Comparison of ENCODE assay signal across 8 cellular contexts in the genomic region with DNA sequence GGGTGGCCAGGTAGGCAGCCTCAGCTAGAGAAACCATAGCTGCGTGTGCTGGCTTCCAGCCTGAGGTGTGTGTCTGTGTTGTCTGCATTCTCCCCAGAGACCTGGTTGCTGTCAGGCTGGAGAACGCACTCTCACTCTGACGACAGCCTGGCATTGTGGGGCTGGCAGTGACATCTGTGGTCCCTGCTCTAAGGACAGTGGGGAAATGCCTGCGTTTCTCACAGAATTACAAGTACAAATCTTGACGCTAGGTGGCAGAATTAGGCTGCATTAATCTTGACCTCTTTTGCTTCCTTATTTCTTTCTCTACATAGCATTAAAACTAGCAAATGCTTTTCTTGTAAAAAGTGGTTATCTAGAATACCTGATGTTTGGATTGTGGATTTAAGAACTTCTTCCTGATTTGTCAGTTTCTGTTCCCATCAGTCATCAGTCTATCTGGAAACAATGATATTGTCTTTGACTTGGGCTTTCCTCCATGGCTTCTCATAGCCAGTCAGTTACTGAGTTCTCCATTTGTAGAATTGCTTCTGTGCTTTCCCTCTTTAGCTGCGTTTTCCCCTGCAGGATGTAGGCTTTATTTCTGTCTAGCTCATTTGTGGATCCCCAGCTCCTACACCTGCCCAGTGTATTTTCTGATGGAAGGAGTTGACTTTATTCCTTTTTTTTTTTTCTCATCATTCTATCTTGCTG.
DNase-seq lines count a peak whose midpoint lies in the region; ATAC-seq, FAIRE-seq and TF ChIP-seq lines count a peak whose summit lies in the region.

No MANE protein-coding gene starts in this region.

- peaks cover 6% of the 10 kb centered on the region for H3K27me3 Mint-ChIP-seq in activated CD8-positive, alpha-beta T cell treated with anti-CD3 and anti-CD28 coated beads for 36 hours

- H3K9me3 Mint-ChIP-seq in activated CD8-positive, alpha-beta T cell treated with anti-CD3 and anti-CD28 coated beads for 36 hours = no peaks in the 10 kb centered on the region

- peak; percentile 45 for TF ChIP-seq CTCF in BJ (IDR thresholded peaks at IDR 0.05; ENCODE audit: insufficient read depth, low read depth, low read length)
- peak; percentile 67 for TF ChIP-seq CTCF in activated CD8-positive, alpha-beta T cell treated with anti-CD3 and anti-CD28 coated beads for 36 hours (IDR thresholded peaks at IDR 0.05)
- peak; percentile 26 to 63 (median 35) for TF ChIP-seq CTCF in pancreas (IDR thresholded peaks at IDR 0.05)

- no peak overlapping the region for H3K27ac ChIP-seq in pancreas

- no peaks in the 10 kb centered on the region for H3K4me1 ChIP-seq in pancreas

- H3K36me3 ChIP-seq in BJ (ENCODE audit: control insufficient read depth, insufficient read depth, low read length) = no peaks in the 10 kb centered on the region
- no peaks in the 10 kb centered on the region for H3K36me3 ChIP-seq in pancreas

- no peak overlapping the region for H3K27ac Mint-ChIP-seq in activated CD8-positive, alpha-beta T cell treated with anti-CD3 and anti-CD28 coated beads for 36 hours

- H3K9me3 ChIP-seq in pancreas = no peaks in the 10 kb centered on the region

- intact Hi-C loops in activated CD8-positive, alpha-beta T cell treated with anti-CD3 and anti-CD28 coated beads for 36 hours (cut with micrococcal nuclease) = loop anchor here (5.0 kb wide), 2 partner anchors 405 to 520 kb away; partner anchors contain the start of gene ADAM12
- intact Hi-C loops in pancreas (cut with DNase I) = loop anchor here in 1 of 3 donors (5.0 to 10.0 kb wide), 2 partner anchors 520 to 762 kb away; no protein-coding TSS in a partner anchor

- WGBS in pancreas, 2 donors = 13 to 16% methylated on average over 6 of the region's 6 CpGs

- ATAC-seq in GM18502 (IDR thresholded peaks at IDR 0.05; ENCODE audit: poor library complexity, unreplicated experiment) (peak; percentile 80), HG02884 (IDR thresholded peaks at IDR 0.05; ENCODE audit: unreplicated experiment) (peak; percentile 57), pancreas (peak; percentile 53 to 93 (median 87))
- ATAC-seq in activated CD8-positive, alpha-beta T cell treated with anti-CD3 and anti-CD28 coated beads for 36 hours = peak; percentile 51

- POLR2A ChIA-PET in BJ (lab: Charles Lee) = no interaction called here
- POLR2A ChIA-PET in activated CD8-positive, alpha-beta T cell treated with anti-CD3 and anti-CD28 coated beads for 36 hours (lab: Charles Lee) = no interaction called here

- CTCF ChIA-PET in BJ (lab: Yijun Ruan, JAX) = interaction anchor here (0.6 to 6.7 kb wide), 23 partner anchors 10 to 766 kb away, joined by 3 to 79 read pairs (median 3); partner anchors contain the start of gene ADAM12
- CTCF ChIA-PET in activated CD8-positive, alpha-beta T cell treated with anti-CD3 and anti-CD28 coated beads for 36 hours (lab: Charles Lee) = interaction anchor here (0.7 to 1.4 kb wide), 6 partner anchors 11 to 556 kb away, joined by 3 to 7 read pairs (median 3); no protein-coding TSS in a partner anchor

- H3K4me3 ChIP-seq in BJ (ENCODE audit: low read depth, low read length) (no peak overlapping the region), pancreas (no peak overlapping the region)

- no peaks in the 10 kb centered on the region for H3K27me3 ChIP-seq in BJ (ENCODE audit: control insufficient read depth, insufficient read depth, low read length)
- H3K27me3 ChIP-seq in pancreas = no peaks in the 10 kb centered on the region

- no peaks in the 10 kb centered on the region for H3K4me1 Mint-ChIP-seq in activated CD8-positive, alpha-beta T cell treated with anti-CD3 and anti-CD28 coated beads for 36 hours (ENCODE audit: low read depth)

- DNase-seq in BJ (ENCODE audit: low read depth) (peak; percentile 15), NCI-H2081 treated with DMSO at 0.1 percent for 48 hours (lab: John Stamatoyannopoulos, UW) (peak; percentile 4), globus pallidus (ENCODE audit: low spot score) (peak; percentile 74), pancreas (peak in 3 of 6 donors; percentile 24 to 51 (median 41))
- DNase-seq in activated CD8-positive, alpha-beta T cell treated with anti-CD3 and anti-CD28 coated beads for 36 hours = peak; percentile 9
- no peak for DNase-seq in effector CD8-positive, alpha-beta T cell (lab: John Stamatoyannopoulos, UW)

- no peaks in the 10 kb centered on the region for H3K36me3 Mint-ChIP-seq in activated CD8-positive, alpha-beta T cell treated with anti-CD3 and anti-CD28 coated beads for 36 hours (ENCODE audit: low read depth)

- no peak overlapping the region for H3K4me3 Mint-ChIP-seq in activated CD8-positive, alpha-beta T cell treated with anti-CD3 and anti-CD28 coated beads for 36 hours

- peak; percentile 23 for FAIRE-seq in pancreas (lab: Jason Lieb, UNC)
